ENCODE assay signal across 9 cellular contexts in genomic region chr1:160354388-160354985, GRCh38. TPM values are rescaled to one million over a fixed set of nuclear protein-coding genes. Genes with fewer than 3 reads are reported as not detected.
DNase-seq lines count a peak whose midpoint lies in the region; ATAC-seq and TF ChIP-seq lines count a peak whose summit lies in the region.
"Had no signal": no experiment of that assay in that cellular context is flagged by ENCODE, and none has a peak within 500 bp of the region (broad histone marks: within the 10 kb centered on the region; RNA-seq: fewer than 3 reads in every experiment).

No MANE protein-coding gene starts in this region.

- H3K4me3 ChIP-seq in heart left ventricle = no peak overlapping the region
- H3K4me3 ChIP-seq in endodermal cell (ENCODE audit: low read length) = no peak overlapping the region
- H3K4me3 ChIP-seq in retinal pigment epithelial cell (ENCODE audit: low read length) = no peak overlapping the region
- H3K4me3 ChIP-seq: pancreas had no signal

- H3K4me3 Mint-ChIP-seq in endodermal cell (no peak overlapping the region), immature natural killer cell (no peak overlapping the region)

- H3K9me3 ChIP-seq in heart left ventricle (no peaks in the 10 kb centered on the region), endodermal cell (ENCODE audit: control insufficient read depth, low read length) (no peaks in the 10 kb centered on the region)
- H3K9me3 ChIP-seq: pancreas had no signal

- H3K9ac ChIP-seq in endodermal cell (ENCODE audit: extremely low read depth, low read length, poor library complexity, severe bottlenecking) = no peak overlapping the region

- DNase-seq in heart left ventricle = no peak
- no peak for DNase-seq in left cardiac atrium
- DNase-seq in NCI-H2227 treated with DMSO at 0.1 percent for 48 hours (lab: John Stamatoyannopoulos, UW) = peak; percentile 8
- peak; percentile 80 for DNase-seq in endodermal cell
- DNase-seq in retinal pigment epithelial cell (ENCODE audit: low read depth) = no peak
- DNase-seq in immature natural killer cell = no peak
- DNase-seq in NCI-H2107 treated with DMSO at 0.1 percent for 48 hours (lab: John Stamatoyannopoulos, UW; ENCODE audit: unreplicated experiment) = no peak
- DNase-seq in omental fat pad (ENCODE audit: low spot score) = no peak
- DNase-seq: pancreas had no signal

- ATAC-seq in heart left ventricle (no peak), left cardiac atrium (no peak), omental fat pad (ENCODE audit: low FRiP score) (no peak)

- H3K36me3 ChIP-seq in heart left ventricle = peaks cover 0 to 100% (median 96%) of the 10 kb centered on the region in 9 donors
- H3K36me3 ChIP-seq in endodermal cell (ENCODE audit: control insufficient read depth, insufficient read depth, low read length) = peaks cover 94% of the 10 kb centered on the region

- intact Hi-C loops in heart left ventricle (cut with DNase I) = no loop called here
- intact Hi-C loops in left cardiac atrium (cut with DNase I) = no loop called here

- H3K27me3 Mint-ChIP-seq in endodermal cell (ENCODE audit: insufficient read depth) = no peaks in the 10 kb centered on the region
- peaks cover 0 to 2% (median 0%) of the 10 kb centered on the region in 3 donors for H3K27me3 Mint-ChIP-seq in immature natural killer cell (ENCODE audit: low read depth in 3 of 3)

- H3K4me1 Mint-ChIP-seq in endodermal cell = no peaks in the 10 kb centered on the region
- no peaks in the 10 kb centered on the region for H3K4me1 Mint-ChIP-seq in immature natural killer cell

- H3K27me3 ChIP-seq in heart left ventricle (no peaks in the 10 kb centered on the region), endodermal cell (ENCODE audit: control insufficient read depth, insufficient read depth, low read length, poor library complexity, severe bottlenecking) (no peaks in the 10 kb centered on the region)
- H3K27me3 ChIP-seq: pancreas had no signal

- H3K4me1 ChIP-seq in heart left ventricle = peaks cover 0 to 17% (median 0%) of the 10 kb centered on the region in 12 donors
- no peaks in the 10 kb centered on the region for H3K4me1 ChIP-seq in endodermal cell (ENCODE audit: control insufficient read depth, insufficient read depth, low read length)
- H3K4me1 ChIP-seq: pancreas had no signal

- H3K9me3 Mint-ChIP-seq in endodermal cell = no peaks in the 10 kb centered on the region
- no peaks in the 10 kb centered on the region for H3K9me3 Mint-ChIP-seq in immature natural killer cell

- H3K27ac ChIP-seq in heart left ventricle (no peak overlapping the region), endodermal cell (ENCODE audit: low read depth, low read length) (no peak overlapping the region)
- H3K27ac ChIP-seq: pancreas had no signal

- TF ChIP-seq POLR2A in heart left ventricle (IDR thresholded peaks at IDR 0.05) = no peak

- WGBS in heart left ventricle, 4 donors = 71 to 87% (median 85%) methylated on average over 4 to 5 of the region's 5 CpGs
- 71 to 86% methylated on average over 4 to 5 of the region's 5 CpGs for WGBS in endodermal cell (ENCODE audit: insufficient coverage in 1 of 2, insufficient read length in 1 of 2), 2 experiments

- TF ChIP-seq CTCF in heart left ventricle (IDR thresholded peaks at IDR 0.05) (peak in 10 of 12 donors; percentile 15 to 53 (median 35)), endodermal cell (conservative IDR thresholded peaks at IDR 0.05) (peak; percentile 86), retinal pigment epithelial cell (conservative IDR thresholded peaks at IDR 0.05; ENCODE audit: low read depth, low read length) (peak; percentile 77), omental fat pad (IDR thresholded peaks at IDR 0.05) (no peak)

- H3K27ac Mint-ChIP-seq in endodermal cell (no peak overlapping the region), immature natural killer cell (no peak overlapping the region)

- H3K36me3 Mint-ChIP-seq in endodermal cell (ENCODE audit: low read depth) (peaks cover 88% of the 10 kb centered on the region), immature natural killer cell (peaks cover 24 to 77% (median 71%) of the 10 kb centered on the region in 3 donors)

RNA-seq across cellular contexts. Expression of gene NCSTN, which starts 11.3 kb away (rescaled TPM):
- total RNA-seq in heart left ventricle (100 to 1,000 TPM in 1 of 9 donors, 10 to 100 TPM in 8; 54.1 to 101 (median 72.2) TPM), left cardiac atrium (10 to 100 TPM; 57.4 to 70.2 TPM), endodermal cell (100 to 1,000 TPM; 103 to 107 TPM), omental fat pad (10 to 100 TPM; 60.9 to 82.9 (median 69.1) TPM)
- polyA plus RNA-seq in heart left ventricle (10 to 100 TPM; 47.3 to 47.9 TPM), immature natural killer cell (100 to 1,000 TPM in 1 of 3 donors, 10 to 100 TPM in 2; 60.0 to 159 (median 92.3) TPM)
- 108 TPM for polyA plus RNA-seq in endodermal cell (2013, experiment 1 of 2)
- 85.8 TPM for polyA plus RNA-seq in endodermal cell (2013, experiment 2 of 2)

RNA-seq across cellular contexts. Expression of gene COPA, which starts 11.4 kb away (rescaled TPM):
- total RNA-seq in heart left ventricle (100 to 1,000 TPM in 6 of 9 donors, 10 to 100 TPM in 3; 78.6 to 129 (median 115) TPM), left cardiac atrium (100 to 1,000 TPM; 108 to 147 TPM), endodermal cell (100 to 1,000 TPM; 159 to 174 TPM), omental fat pad (100 to 1,000 TPM; 118 to 179 (median 155) TPM)
- polyA plus RNA-seq in heart left ventricle (10 to 100 TPM; 46.9 to 97.8 TPM), immature natural killer cell (100 to 1,000 TPM; 114 to 175 (median 143) TPM)
- polyA plus RNA-seq in endodermal cell (2013, experiment 1 of 2) = 114 TPM
- 106 TPM for polyA plus RNA-seq in endodermal cell (2013, experiment 2 of 2)

RNA-seq across cellular contexts. Expression of gene NHLH1, which starts 12.4 kb away (rescaled TPM):
- under 1 TPM in 2 of 9 donors, not detected in 7; 0.09 to 0.18 TPM for total RNA-seq in heart left ventricle
- under 1 TPM in 1 of 2 donors, not detected in 1; 0.14 TPM for polyA plus RNA-seq in heart left ventricle
- total RNA-seq in left cardiac atrium = under 1 TPM in 1 of 2 donors, not detected in 1; 0.10 TPM
- total RNA-seq in endodermal cell = under 1 TPM; 0.31 to 0.57 TPM
- 67.1 TPM for polyA plus RNA-seq in endodermal cell (2013, experiment 1 of 2)
- polyA plus RNA-seq in endodermal cell (2013, experiment 2 of 2) = 44.6 TPM
- not detected for polyA plus RNA-seq in immature natural killer cell
- under 1 TPM in 1 of 4 donors, not detected in 3; 0.46 TPM for total RNA-seq in omental fat pad
- total RNA-seq: pancreas had no signal

RNA-seq across cellular contexts. Expression of gene VANGL2, which starts 45.9 kb away (rescaled TPM):
- total RNA-seq in heart left ventricle (1 to 10 TPM; 1.4 to 3.2 (median 2.0) TPM), left cardiac atrium (1 to 10 TPM; 4.1 to 5.1 TPM), endodermal cell (10 to 100 TPM; 62.5 to 67.5 TPM), omental fat pad (1 to 10 TPM in 2 of 4 donors, under 1 TPM in 2; 0.36 to 2.0 (median 1.0) TPM)
- polyA plus RNA-seq in heart left ventricle (1 to 10 TPM in 1 of 2 donors, under 1 TPM in 1; 0.94 to 1.4 TPM), immature natural killer cell (not detected)
- 144 TPM for polyA plus RNA-seq in endodermal cell (2013, experiment 1 of 2)
- 124 TPM for polyA plus RNA-seq in endodermal cell (2013, experiment 2 of 2)

Comparison
In these comparisons a context has a peak if more than half of its experiments do, and no peak if none do; other contexts are left out.
1. DNase-seq: peak in NCI-H2227 treated with DMSO at 0.1 percent for 48 hours (single experiment) and endodermal cell (single experiment); none in heart left ventricle (0 of 5), left cardiac atrium (single experiment), retinal pigment epithelial cell (single experiment), immature natural killer cell (0 of 3), NCI-H2107 treated with DMSO at 0.1 percent for 48 hours (single experiment) and omental fat pad (single experiment).
2. CTCF ChIP-seq: peak in heart left ventricle (10 of 12), endodermal cell (single experiment) and retinal pigment epithelial cell (single experiment); none in omental fat pad (0 of 3).